Comparison of ENCODE assay signal across 11 cellular contexts in the genomic region with DNA sequence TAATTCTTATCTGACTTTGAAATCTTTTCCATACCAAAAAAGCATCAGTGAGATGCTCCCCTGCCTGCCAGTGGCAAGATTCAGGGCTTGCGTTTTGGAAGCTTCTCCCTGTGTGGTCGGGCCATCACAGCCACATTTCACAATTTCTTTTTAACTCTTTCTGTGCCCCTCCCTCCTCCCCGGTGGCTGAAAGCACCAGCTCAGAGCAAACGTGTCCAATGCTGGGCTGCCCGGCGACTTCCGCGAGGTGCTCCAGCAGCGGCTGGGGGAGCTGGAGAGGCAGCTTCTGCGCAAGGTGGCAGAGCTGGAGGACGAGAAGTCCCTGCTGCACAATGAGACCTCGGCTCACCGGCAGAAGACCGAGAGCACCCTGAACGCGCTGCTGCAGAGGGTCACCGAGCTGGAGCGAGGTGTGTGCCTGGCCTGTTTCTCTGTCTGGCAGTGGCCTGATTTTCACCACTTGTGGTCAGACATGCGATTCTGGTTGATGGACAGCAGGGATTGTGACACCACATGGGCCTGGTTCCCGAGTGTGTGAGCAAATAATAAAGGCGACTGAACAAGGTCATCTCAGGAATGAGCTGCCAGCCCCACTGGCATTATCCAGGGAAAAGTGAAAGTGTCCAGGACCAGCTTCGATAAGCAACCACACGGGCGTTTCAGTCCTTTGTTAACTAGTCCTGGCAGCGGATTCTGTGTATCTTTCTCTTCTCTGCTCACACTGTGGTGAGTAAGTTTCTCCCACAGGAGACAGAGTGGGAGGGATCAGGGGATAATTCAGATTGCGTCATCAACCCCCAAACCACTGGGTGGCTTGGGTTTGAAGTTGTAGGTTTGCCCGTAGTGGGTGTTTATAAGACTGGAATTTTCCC. TPM values are rescaled to one million over a fixed set of nuclear protein-coding genes. Genes with fewer than 3 reads are reported as not detected.
DNase-seq lines count a peak whose midpoint lies in the region; ATAC-seq, FAIRE-seq and TF ChIP-seq lines count a peak whose summit lies in the region.
"Had no signal": no experiment of that assay in that cellular context is flagged by ENCODE, and none has a peak within 500 bp of the region (broad histone marks: within the 10 kb centered on the region; RNA-seq: fewer than 3 reads in every experiment).

No MANE protein-coding gene starts in this region.

- no peaks in the 10 kb centered on the region for H3K36me3 ChIP-seq in RWPE2 (ENCODE audit: low read depth)
- no peaks in the 10 kb centered on the region for H3K36me3 ChIP-seq in HAP-1 (replicated peaks)

- H3K27ac Mint-ChIP-seq in natural killer cell treated with Interleukin-12 subunit alpha and Interleukin-12 subunit beta and Interleukin-15 and Interleukin-18, amount 100 ng/mL, for 72 hours: no peak overlapping the region
- H3K27ac Mint-ChIP-seq in activated CD4-positive, alpha-beta T cell treated with anti-CD3 and anti-CD28 coated beads for 36 hours: no peak overlapping the region
- H3K27ac Mint-ChIP-seq: activated CD4-positive, alpha-beta memory T cell treated with anti-CD3 and anti-CD28 coated beads for 36 hours had no signal

- peak; percentile 8; the same call in 1 of the 3 replicates for ATAC-seq in RWPE2 (ENCODE audit: low read depth)
- ATAC-seq in natural killer cell treated with Interleukin-12 subunit alpha and Interleukin-12 subunit beta and Interleukin-15 and Interleukin-18, amount 100 ng/mL, for 72 hours: no peak
- ATAC-seq in activated CD4-positive, alpha-beta T cell treated with anti-CD3 and anti-CD28 coated beads for 36 hours: no peak

- intact Hi-C loops in activated CD4-positive, alpha-beta T cell treated with anti-CD3 and anti-CD28 coated beads for 36 hours (cut with DNase I, micrococcal nuclease): no loop called here

- H3K36me3 Mint-ChIP-seq in natural killer cell treated with Interleukin-12 subunit alpha and Interleukin-12 subunit beta and Interleukin-15 and Interleukin-18, amount 100 ng/mL, for 72 hours: no peaks in the 10 kb centered on the region
- H3K36me3 Mint-ChIP-seq in activated CD4-positive, alpha-beta T cell treated with anti-CD3 and anti-CD28 coated beads for 36 hours (ENCODE audit: low read depth): no peaks in the 10 kb centered on the region
- H3K36me3 Mint-ChIP-seq: activated CD4-positive, alpha-beta memory T cell treated with anti-CD3 and anti-CD28 coated beads for 36 hours; IgD-negative memory B cell had no signal

- H3K4me3 Mint-ChIP-seq in natural killer cell treated with Interleukin-12 subunit alpha and Interleukin-12 subunit beta and Interleukin-15 and Interleukin-18, amount 100 ng/mL, for 72 hours: no peak overlapping the region
- H3K4me3 Mint-ChIP-seq in activated CD4-positive, alpha-beta T cell treated with anti-CD3 and anti-CD28 coated beads for 36 hours: no peak overlapping the region
- H3K4me3 Mint-ChIP-seq: activated CD4-positive, alpha-beta memory T cell treated with anti-CD3 and anti-CD28 coated beads for 36 hours; IgD-negative memory B cell had no signal

- no peak for TF ChIP-seq POLR2A in H54 (IDR thresholded peaks at IDR 0.05; ENCODE audit: low read depth, low read length)

- POLR2A ChIA-PET in activated CD4-positive, alpha-beta T cell treated with anti-CD3 and anti-CD28 coated beads for 36 hours (lab: Charles Lee): no interaction called here

- FAIRE-seq in H54 (lab: Jason Lieb, UNC): no peak

- peaks cover 2 to 3% of the 10 kb centered on the region in 2 donors for H3K4me1 Mint-ChIP-seq in natural killer cell treated with Interleukin-12 subunit alpha and Interleukin-12 subunit beta and Interleukin-15 and Interleukin-18, amount 100 ng/mL, for 72 hours (ENCODE audit: low read depth in 2 of 2)
- H3K4me1 Mint-ChIP-seq in activated CD4-positive, alpha-beta T cell treated with anti-CD3 and anti-CD28 coated beads for 36 hours: peaks cover 10% of the 10 kb centered on the region
- H3K4me1 Mint-ChIP-seq: IgD-negative memory B cell had no signal

- H3K27ac ChIP-seq in 22Rv1 (no peak overlapping the region), RWPE2 (ENCODE audit: poor library complexity, severe bottlenecking) (no peak overlapping the region)
- H3K27ac ChIP-seq: tibial artery had no signal

- peaks cover 27 to 29% of the 10 kb centered on the region in 2 donors for H3K27me3 Mint-ChIP-seq in natural killer cell treated with Interleukin-12 subunit alpha and Interleukin-12 subunit beta and Interleukin-15 and Interleukin-18, amount 100 ng/mL, for 72 hours
- H3K27me3 Mint-ChIP-seq in activated CD4-positive, alpha-beta T cell treated with anti-CD3 and anti-CD28 coated beads for 36 hours: peaks cover 39% of the 10 kb centered on the region

- H3K4me1 ChIP-seq in RWPE2 (ENCODE audit: insufficient read depth, poor library complexity, severe bottlenecking) (no peaks in the 10 kb centered on the region), HAP-1 (no peaks in the 10 kb centered on the region; the same call in 1 of the 2 replicates)

- H3K27me3 ChIP-seq in RWPE2 (ENCODE audit: insufficient read depth, poor library complexity, severe bottlenecking) (peaks cover 81% of the 10 kb centered on the region), HAP-1 (ENCODE audit: low read depth) (peaks cover 11% of the 10 kb centered on the region)

- H3K9me3 ChIP-seq in RWPE2 (ENCODE audit: severe bottlenecking): peaks cover 2% of the 10 kb centered on the region
- no peaks in the 10 kb centered on the region for H3K9me3 ChIP-seq in HAP-1
- H3K9me3 ChIP-seq: tibial artery had no signal

- CTCF ChIA-PET in activated CD4-positive, alpha-beta T cell treated with anti-CD3 and anti-CD28 coated beads for 36 hours (lab: Charles Lee): no interaction called here

- peak; percentile 13; the same call in 1 of the 2 replicates for TF ChIP-seq CTCF in 22Rv1 (IDR thresholded peaks at IDR 0.05)
- TF ChIP-seq CTCF in RWPE2 (IDR thresholded peaks at IDR 0.05; ENCODE audit: poor library complexity, severe bottlenecking): no peak

- H3K4me3 ChIP-seq in RWPE2 (ENCODE audit: severe bottlenecking) (no peak overlapping the region), HAP-1 (no peak overlapping the region)

- peak; percentile 43 for DNase-seq in H54 (ENCODE audit: insufficient read length, low spot score)
- no peak for DNase-seq in RWPE2 (ENCODE audit: low spot score)
- peak; percentile 7 for DNase-seq in iris pigment epithelial cell (ENCODE audit: low read depth)
- DNase-seq in HAP-1 (ENCODE audit: low spot score in 2 of 2): no peak
- DNase-seq in natural killer cell treated with Interleukin-12 subunit alpha and Interleukin-12 subunit beta and Interleukin-15 and Interleukin-18, amount 100 ng/mL, for 72 hours (ENCODE audit: low spot score): no peak
- no peak for DNase-seq in cortex of kidney (lab: John Stamatoyannopoulos, UW)
- DNase-seq in activated CD4-positive, alpha-beta T cell treated with anti-CD3 and anti-CD28 coated beads for 36 hours: no peak
- DNase-seq: activated CD4-positive, alpha-beta memory T cell treated with anti-CD3 and anti-CD28 coated beads for 36 hours; tibial artery had no signal

- H3K9me3 Mint-ChIP-seq in natural killer cell treated with Interleukin-12 subunit alpha and Interleukin-12 subunit beta and Interleukin-15 and Interleukin-18, amount 100 ng/mL, for 72 hours: no peaks in the 10 kb centered on the region
- no peaks in the 10 kb centered on the region for H3K9me3 Mint-ChIP-seq in activated CD4-positive, alpha-beta T cell treated with anti-CD3 and anti-CD28 coated beads for 36 hours (ENCODE audit: low read depth)
- H3K9me3 Mint-ChIP-seq: activated CD4-positive, alpha-beta memory T cell treated with anti-CD3 and anti-CD28 coated beads for 36 hours; IgD-negative memory B cell had no signal

- in situ Hi-C loops in HAP-1 (cut with MboI; ENCODE audit: low sequenced_read_pairs): no loop called here

RNA-seq across cellular contexts. Expression of a gene that starts 2.6 kb away (rescaled TPM):
- under 1 TPM in 1 of 2 donors, not detected in 1; 0.20 TPM for total RNA-seq in natural killer cell treated with Interleukin-12 subunit alpha and Interleukin-12 subunit beta and Interleukin-15 and Interleukin-18, amount 100 ng/mL, for 72 hours
- total RNA-seq in activated CD4-positive, alpha-beta T cell treated with anti-CD3 and anti-CD28 coated beads for 36 hours: not detected
- total RNA-seq: activated CD4-positive, alpha-beta memory T cell treated with anti-CD3 and anti-CD28 coated beads for 36 hours had no signal

Comparison
In these comparisons a context has a peak if more than half of its experiments do, and no peak if none do; other contexts are left out.
1. DNase-seq: peak in H54 (single experiment) and iris pigment epithelial cell (single experiment); none in RWPE2 (single experiment), HAP-1 (0 of 2), natural killer cell treated with Interleukin-12 subunit alpha and Interleukin-12 subunit beta and Interleukin-15 and Interleukin-18, amount 100 ng/mL, for 72 hours (single experiment), cortex of kidney (single experiment) and activated CD4-positive, alpha-beta T cell treated with anti-CD3 and anti-CD28 coated beads for 36 hours (single experiment).